In the genomic region with DNA sequence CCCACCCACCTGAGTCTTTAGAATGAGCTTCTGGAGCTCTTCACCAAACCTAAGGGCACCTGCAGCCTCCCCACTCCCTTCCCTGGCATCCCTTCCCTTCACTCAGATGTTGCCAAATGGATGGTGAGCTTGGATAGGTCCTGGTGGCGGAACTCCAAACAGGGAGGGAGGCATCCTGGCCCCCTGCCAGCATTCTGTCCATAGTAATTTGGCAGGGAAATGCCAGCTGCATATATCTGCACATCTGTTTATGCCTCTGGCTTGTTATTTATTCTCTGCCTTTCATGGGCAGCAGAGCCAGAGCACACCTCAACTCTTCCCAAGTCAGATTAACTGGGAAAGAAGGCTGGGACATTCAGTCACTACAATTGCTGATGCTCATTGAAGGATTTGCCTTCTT, we compare ENCODE assay signal across 1 cellular context.
TF ChIP-seq lines count a peak whose summit lies in the region.

No MANE protein-coding gene starts in this region.

TF ChIP-seq in K562, 482 proteins besides CTCF, POLR2A, EP300 and RAD21:
- peak; percentile 49; the same call in 1 of the 2 replicates for TF ChIP-seq NFIC (IDR thresholded peaks at IDR 0.05)
- TF ChIP-seq JUNB (CRISPR knock-in tag; conservative IDR thresholded peaks at IDR 0.05), result no peak
- TF ChIP-seq ZNF324 (CRISPR knock-in tag; IDR thresholded peaks at IDR 0.05), result no peak
- TF ChIP-seq ZBTB34 (CRISPR knock-in tag; IDR thresholded peaks at IDR 0.05), result no peak
